ENCODE assay signal across 15 cellular contexts in genomic region chr2:11018651-11019185, GRCh38.
DNase-seq lines count a peak whose midpoint lies in the region; ATAC-seq and TF ChIP-seq lines count a peak whose summit lies in the region.
"Had no signal": no experiment of that assay in that cellular context is flagged by ENCODE, and none has a peak within 500 bp of the region (broad histone marks: within the 10 kb centered on the region; RNA-seq: fewer than 3 reads in every experiment).

No MANE protein-coding gene starts in this region.

- peaks cover 3% of the 10 kb centered on the region for H3K27me3 Mint-ChIP-seq in endodermal cell (ENCODE audit: insufficient read depth)
- H3K27me3 Mint-ChIP-seq in nephron progenitor cell (ENCODE audit: low read depth, poor library complexity): peaks cover 24% of the 10 kb centered on the region

- no peak overlapping the region for H3K4me3 ChIP-seq in right atrium auricular region
- no peak overlapping the region for H3K4me3 ChIP-seq in heart left ventricle
- no peak overlapping the region for H3K4me3 ChIP-seq in endodermal cell (ENCODE audit: low read length)
- no peak overlapping the region for H3K4me3 ChIP-seq in prostate gland
- H3K4me3 ChIP-seq: GM23248 had no signal

- CTCF ChIA-PET in GM10248 (lab: Yijun Ruan, JAX): no interaction called here

- H3K4me1 Mint-ChIP-seq in endodermal cell (no peaks in the 10 kb centered on the region), nephron progenitor cell (peaks cover 36% of the 10 kb centered on the region)

- no peak for ATAC-seq in heart left ventricle
- ATAC-seq: CD8-positive, alpha-beta T cell; HCT116 had no signal

- no peak for TF ChIP-seq POLR2A in heart left ventricle (IDR thresholded peaks at IDR 0.05)
- no peak for TF ChIP-seq POLR2A in prostate gland (IDR thresholded peaks at IDR 0.05)

- POLR2A ChIA-PET in GM10248 (lab: Yijun Ruan, JAX): no interaction called here

- H3K27ac ChIP-seq in right atrium auricular region (no peak overlapping the region), heart left ventricle (no peak overlapping the region), endodermal cell (ENCODE audit: low read depth, low read length) (no peak overlapping the region), prostate gland (no peak overlapping the region)
- H3K27ac ChIP-seq: GM23248 had no signal

- no peaks in the 10 kb centered on the region for H3K27me3 ChIP-seq in right atrium auricular region
- peaks cover 0 to 19% (median 5%) of the 10 kb centered on the region in 9 donors for H3K27me3 ChIP-seq in heart left ventricle
- H3K27me3 ChIP-seq in endodermal cell (ENCODE audit: control insufficient read depth, insufficient read depth, low read length, poor library complexity, severe bottlenecking): no peaks in the 10 kb centered on the region
- H3K27me3 ChIP-seq in prostate gland (replicated peaks; ENCODE audit: insufficient read depth): no peaks in the 10 kb centered on the region

- H3K9me3 ChIP-seq in right atrium auricular region: no peaks in the 10 kb centered on the region
- no peaks in the 10 kb centered on the region for H3K9me3 ChIP-seq in heart left ventricle
- no peaks in the 10 kb centered on the region for H3K9me3 ChIP-seq in endodermal cell (ENCODE audit: control insufficient read depth, low read length)
- H3K9me3 ChIP-seq in prostate gland: no peaks in the 10 kb centered on the region

- no peak overlapping the region for H3K9ac ChIP-seq in endodermal cell (ENCODE audit: extremely low read depth, low read length, poor library complexity, severe bottlenecking)
- H3K9ac ChIP-seq: GM23248 had no signal

- H3K36me3 ChIP-seq in right atrium auricular region (no peaks in the 10 kb centered on the region), heart left ventricle (no peaks in the 10 kb centered on the region), endodermal cell (ENCODE audit: control insufficient read depth, insufficient read depth, low read length) (no peaks in the 10 kb centered on the region), prostate gland (no peaks in the 10 kb centered on the region)

- H3K9me3 Mint-ChIP-seq in endodermal cell (no peaks in the 10 kb centered on the region), nephron progenitor cell (no peaks in the 10 kb centered on the region)
- H3K9me3 Mint-ChIP-seq: CD8-positive, alpha-beta T cell had no signal

- 69 to 75% (median 73%) methylated on average over 3 of the region's 3 CpGs for WGBS in heart left ventricle, 4 donors
- 83 to 86% methylated on average over 2 to 3 of the region's 3 CpGs for WGBS in endodermal cell (ENCODE audit: insufficient coverage in 1 of 2, insufficient read length in 1 of 2), 2 experiments
- WGBS in prostate gland: 80% methylated on average over 3 of the region's 3 CpGs

- intact Hi-C loops in heart left ventricle (cut with DNase I): loop anchor here in 1 of 10 donors (5.0 kb wide), 1 partner anchor 69 kb away; no protein-coding TSS in a partner anchor
- intact Hi-C loops in prostate gland (cut with DNase I): no loop called here

- H3K4me3 Mint-ChIP-seq in endodermal cell (no peak overlapping the region), nephron progenitor cell (no peak overlapping the region)
- H3K4me3 Mint-ChIP-seq: CD14-positive monocyte; CD8-positive, alpha-beta T cell had no signal

- DNase-seq in right atrium auricular region (ENCODE audit: low spot score) (peak; percentile 13), heart left ventricle (no peak), endodermal cell (peak; percentile 51), nephron progenitor cell (no peak), prostate gland (ENCODE audit: low spot score) (no peak), GM10248 (ENCODE audit: extremely low spot score) (no peak), AML-193 (lab: John Stamatoyannopoulos, UW) (no peak)
- DNase-seq: COR-L47, DMS153, GF-D8, GM23248, IMR-90 had no signal

- no peak overlapping the region for H3K27ac Mint-ChIP-seq in endodermal cell
- H3K27ac Mint-ChIP-seq in nephron progenitor cell: peak overlapping the region; percentile 72
- H3K27ac Mint-ChIP-seq: CD14-positive monocyte; CD8-positive, alpha-beta T cell had no signal

- H3K36me3 Mint-ChIP-seq in endodermal cell (ENCODE audit: low read depth) (no peaks in the 10 kb centered on the region), nephron progenitor cell (ENCODE audit: low read depth) (no peaks in the 10 kb centered on the region)
- H3K36me3 Mint-ChIP-seq: CD14-positive monocyte; CD8-positive, alpha-beta T cell had no signal

- TF ChIP-seq CTCF in right atrium auricular region (IDR thresholded peaks at IDR 0.05) (no peak), heart left ventricle (IDR thresholded peaks at IDR 0.05) (no peak), endodermal cell (conservative IDR thresholded peaks at IDR 0.05) (peak; percentile 16), nephron progenitor cell (IDR thresholded peaks at IDR 0.05) (no peak), prostate gland (IDR thresholded peaks at IDR 0.05) (no peak), GM10248 (IDR thresholded peaks at IDR 0.05; ENCODE audit: control extremely low read depth, extremely low read depth, low read depth, missing control alignments) (no peak)

- H3K4me1 ChIP-seq in right atrium auricular region (no peaks in the 10 kb centered on the region), heart left ventricle (no peaks in the 10 kb centered on the region), endodermal cell (ENCODE audit: control insufficient read depth, insufficient read depth, low read length) (no peaks in the 10 kb centered on the region), prostate gland (replicated peaks) (no peaks in the 10 kb centered on the region)

Comparison
In these comparisons a context has a peak if more than half of its experiments do, and no peak if none do; other contexts are left out.
1. DNase-seq: peak in right atrium auricular region (single experiment) and endodermal cell (single experiment); none in heart left ventricle (0 of 5), nephron progenitor cell (single experiment), prostate gland (single experiment), GM10248 (single experiment) and AML-193 (0 of 2).